ENCODE assay signal across 24 cellular contexts in the genomic region with DNA sequence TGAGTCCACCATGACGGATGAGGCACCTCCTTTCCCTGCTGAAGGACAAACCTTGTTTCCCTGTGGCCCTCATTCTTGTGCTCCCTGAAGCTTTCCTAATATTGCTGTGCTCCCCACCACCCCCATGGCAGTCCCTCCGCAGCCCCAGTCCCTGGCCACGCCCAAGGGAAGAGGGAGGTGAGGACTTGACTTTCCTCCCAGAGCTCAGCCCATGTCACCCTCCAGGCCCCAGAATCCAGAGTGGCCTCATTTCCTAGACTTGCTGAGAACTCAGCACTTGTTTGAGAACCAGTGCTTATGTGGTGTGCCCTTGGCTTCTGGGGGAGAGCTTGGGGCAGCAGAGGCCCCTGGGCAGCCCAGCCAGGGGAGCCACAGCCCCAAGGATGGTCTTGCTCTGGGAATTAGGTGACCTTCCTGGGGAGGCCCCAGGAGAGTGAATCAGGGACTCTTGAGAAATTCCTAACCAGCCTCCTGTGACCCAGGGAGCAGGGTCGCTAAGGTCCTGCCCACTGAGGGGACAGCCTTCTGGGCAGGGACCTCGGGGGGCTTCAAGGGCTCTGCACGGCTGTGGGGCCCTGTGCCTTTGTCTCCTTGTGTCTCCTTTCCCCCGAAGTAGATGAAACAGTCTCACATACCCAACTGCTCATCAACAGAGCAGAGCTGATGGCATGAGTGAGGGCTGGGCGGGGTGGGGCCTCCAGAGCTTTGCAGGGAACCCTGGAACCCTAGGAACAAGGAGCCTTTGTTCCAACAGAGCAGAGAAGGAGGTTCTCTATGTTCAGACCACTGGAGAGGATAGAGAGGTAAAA. TPM values are rescaled to one million over a fixed set of nuclear protein-coding genes. Genes with fewer than 3 reads are reported as not detected.
DNase-seq lines count a peak whose midpoint lies in the region; ATAC-seq, FAIRE-seq and TF ChIP-seq lines count a peak whose summit lies in the region.
"Had no signal": no experiment of that assay in that cellular context is flagged by ENCODE, and none has a peak within 500 bp of the region (broad histone marks: within the 10 kb centered on the region; RNA-seq: fewer than 3 reads in every experiment).

No MANE protein-coding gene starts in this region.

- H2BK15ac ChIP-seq in mesenchymal stem cell (ENCODE audit: low read depth, poor library complexity, severe bottlenecking), result no peak overlapping the region

- 90% methylated on average over 7 of the region's 8 CpGs for WGBS in mesenchymal stem cell

- H2BK5ac ChIP-seq in mesenchymal stem cell (ENCODE audit: low read depth, low read length, poor library complexity, severe bottlenecking), result peak overlapping the region; percentile 47

- peaks cover 39% of the 10 kb centered on the region for H3K4me1 Mint-ChIP-seq in activated naive CD8-positive, alpha-beta T cell (ENCODE audit: low read depth)
- peaks cover 13% of the 10 kb centered on the region for H3K4me1 Mint-ChIP-seq in activated naive CD8-positive, alpha-beta T cell treated with anti-CD3 and anti-CD28 coated beads, Interleukin-2, amount 50 U/mL, for 24 hours
- H3K4me1 Mint-ChIP-seq in astrocyte (ENCODE audit: low read depth, unreplicated experiment), result peaks cover 8% of the 10 kb centered on the region

- H3K4me3 ChIP-seq in astrocyte (ENCODE audit: insufficient read depth, low read depth, low read length), result no peak overlapping the region
- H3K4me3 ChIP-seq in mesenchymal stem cell (ENCODE audit: insufficient read depth in 1 of 2, low read depth in 1 of 2, low read length in 2 of 2), result no peak overlapping the region
- no peak overlapping the region for H3K4me3 ChIP-seq in upper lobe of right lung
- no peak overlapping the region for H3K4me3 ChIP-seq in HAP-1
- H3K4me3 ChIP-seq: right lobe of liver had no signal

- H3K9ac ChIP-seq in astrocyte (ENCODE audit: low read length) (no peak overlapping the region), mesenchymal stem cell (ENCODE audit: low read length) (peak overlapping the region; percentile 8)
- H3K9ac ChIP-seq: parathyroid adenoma had no signal

- no peak overlapping the region for H2BK12ac ChIP-seq in mesenchymal stem cell (ENCODE audit: low read length in 2 of 2)

- peaks cover 2% of the 10 kb centered on the region for H3K79me1 ChIP-seq in mesenchymal stem cell (replicated peaks; ENCODE audit: low read length, poor library complexity, severe bottlenecking)

- TF ChIP-seq CTCF in astrocyte (IDR thresholded peaks at IDR 0.05; ENCODE audit: insufficient read depth, low read depth, low read length) (no peak), upper lobe of right lung (IDR thresholded peaks at IDR 0.05) (no peak)

- no peak overlapping the region for H2BK120ac ChIP-seq in mesenchymal stem cell (ENCODE audit: low read depth, low read length)

- no peaks in the 10 kb centered on the region for H3K79me2 ChIP-seq in astrocyte (ENCODE audit: insufficient read depth, low read length)
- H3K79me2 ChIP-seq: parathyroid adenoma had no signal

- H2AFZ ChIP-seq in astrocyte (ENCODE audit: low read depth, low read length) (peak overlapping the region; percentile 20), mesenchymal stem cell (ENCODE audit: low read depth, low read length) (no peak overlapping the region)
- H2AFZ ChIP-seq: parathyroid adenoma had no signal

- no peak overlapping the region for H4K91ac ChIP-seq in mesenchymal stem cell (ENCODE audit: low read length)

- no peaks in the 10 kb centered on the region for H3K27me3 ChIP-seq in astrocyte (ENCODE audit: insufficient read depth, low read length)
- H3K27me3 ChIP-seq in mesenchymal stem cell (ENCODE audit: control insufficient read depth in 1 of 2, insufficient read depth in 1 of 2, low read length in 2 of 2), result no peaks in the 10 kb centered on the region
- H3K27me3 ChIP-seq in upper lobe of right lung, result no peaks in the 10 kb centered on the region
- H3K27me3 ChIP-seq in HAP-1 (ENCODE audit: low read depth), result no peaks in the 10 kb centered on the region
- H3K27me3 ChIP-seq: right lobe of liver had no signal

- H3K14ac ChIP-seq in mesenchymal stem cell (ENCODE audit: low read length in 2 of 2), result no peak overlapping the region

- H3K9me3 ChIP-seq in astrocyte (ENCODE audit: insufficient read depth, low read depth, low read length) (no peaks in the 10 kb centered on the region), mesenchymal stem cell (ENCODE audit: control insufficient read depth, low read length) (no peaks in the 10 kb centered on the region), upper lobe of right lung (no peaks in the 10 kb centered on the region), HAP-1 (no peaks in the 10 kb centered on the region)
- H3K9me3 ChIP-seq: right lobe of liver had no signal

- no peak overlapping the region for H3K23ac ChIP-seq in mesenchymal stem cell (ENCODE audit: low read length in 2 of 2)

- no peak for DNase-seq in activated naive CD8-positive, alpha-beta T cell treated with anti-CD3 and anti-CD28 coated beads, Interleukin-2, amount 50 U/mL, for 24 hours
- DNase-seq in astrocyte (ENCODE audit: low read depth), result no peak
- no peak for DNase-seq in mesenchymal stem cell
- DNase-seq in upper lobe of right lung, result peak; percentile 47
- no peak for DNase-seq in HAP-1 (ENCODE audit: low spot score in 2 of 2)
- DNase-seq: activated B cell treated with CpG ODN at 0.5 μM for 24 hours; activated CD4-positive, alpha-beta T cell treated with anti-CD3 and anti-CD28 coated beads, Interleukin-2, amount 50 U/mL, for 48 hours; activated T-cell treated with anti-CD3 and anti-CD28 coated beads, Interleukin-2, amount 50 U/mL, for 72 hours; cortex of kidney; glutamatergic neuron; H7; Kasumi-1; naive thymus-derived CD8-positive, alpha-beta T cell; NCI-H2029; NCI-H226; NCI-H748 treated with DMSO at 0.1 percent for 48 hours; stimulated activated CD4-positive, alpha-beta T cell treated with anti-CD3 and anti-CD28 coated beads, Interleukin-15, amount 100 ng/mL, for 24 hours; stimulated activated CD8-positive, alpha-beta memory T cell treated with anti-CD3 and anti-CD28 coated beads, Interleukin-4, amount 100 ng/mL, for 48 hours had no signal

- H3K4me1 ChIP-seq in astrocyte (ENCODE audit: insufficient read depth, low read length) (peaks cover 31% of the 10 kb centered on the region), mesenchymal stem cell (ENCODE audit: control insufficient read depth, insufficient read depth, low read depth, low read length) (peaks cover 42% of the 10 kb centered on the region), upper lobe of right lung (peaks cover 5% of the 10 kb centered on the region), HAP-1 (no peaks in the 10 kb centered on the region)

- no peak for FAIRE-seq in astrocyte (lab: Jason Lieb, UNC)

- no peak overlapping the region for H3K4ac ChIP-seq in mesenchymal stem cell (ENCODE audit: low read depth in 1 of 2, low read length in 2 of 2)

- in situ Hi-C loops in HAP-1 (cut with MboI; ENCODE audit: low sequenced_read_pairs), result loop anchor here (10.0 kb wide), 1 partner anchor 173 kb away; no protein-coding TSS in a partner anchor

- no peaks in the 10 kb centered on the region for H4K20me1 ChIP-seq in astrocyte (ENCODE audit: insufficient read depth, low read length)

- H3K36me3 ChIP-seq in astrocyte (ENCODE audit: insufficient read depth, low read length) (no peaks in the 10 kb centered on the region), mesenchymal stem cell (ENCODE audit: control insufficient read depth in 1 of 2, insufficient read depth in 2 of 2, low read depth in 1 of 2, low read length in 2 of 2) (peaks cover 0 to 14% of the 10 kb centered on the region in 2 experiments), upper lobe of right lung (peaks cover 16% of the 10 kb centered on the region), HAP-1 (replicated peaks) (no peaks in the 10 kb centered on the region)

- H3K18ac ChIP-seq in mesenchymal stem cell (ENCODE audit: low read depth in 1 of 2, low read length in 2 of 2), result no peak overlapping the region

- H3K9me3 Mint-ChIP-seq in activated naive CD8-positive, alpha-beta T cell (ENCODE audit: low read depth), result no peaks in the 10 kb centered on the region
- no peaks in the 10 kb centered on the region for H3K9me3 Mint-ChIP-seq in activated naive CD8-positive, alpha-beta T cell treated with anti-CD3 and anti-CD28 coated beads, Interleukin-2, amount 50 U/mL, for 24 hours
- H3K9me3 Mint-ChIP-seq in astrocyte (ENCODE audit: unreplicated experiment), result no peaks in the 10 kb centered on the region
- H3K9me3 Mint-ChIP-seq: activated B cell treated with CpG ODN at 0.5 μM for 24 hours; activated T-cell treated with anti-CD3 and anti-CD28 coated beads, Interleukin-2, amount 50 U/mL, for 72 hours; mesothelial cell of epicardium; naive thymus-derived CD8-positive, alpha-beta T cell had no signal

- no peak overlapping the region for H3K4me2 ChIP-seq in astrocyte (ENCODE audit: low read length)
- H3K4me2 ChIP-seq in mesenchymal stem cell (ENCODE audit: low read length, poor library complexity, severe bottlenecking), result no peak overlapping the region

- H3K27ac ChIP-seq in astrocyte (ENCODE audit: low read depth, low read length) (no peak overlapping the region), mesenchymal stem cell (ENCODE audit: low read length, poor library complexity, severe bottlenecking) (peak overlapping the region; percentile 83), upper lobe of right lung (no peak overlapping the region)
- H3K27ac ChIP-seq: parathyroid adenoma, right lobe of liver had no signal

- intact Hi-C loops in upper lobe of right lung (cut with DNase I), result loop anchor here (5.0 kb wide), 1 partner anchor 41 kb away; no protein-coding TSS in a partner anchor

- H3K36me3 Mint-ChIP-seq in activated naive CD8-positive, alpha-beta T cell, result peaks cover 2% of the 10 kb centered on the region
- peaks cover 41% of the 10 kb centered on the region for H3K36me3 Mint-ChIP-seq in activated naive CD8-positive, alpha-beta T cell treated with anti-CD3 and anti-CD28 coated beads, Interleukin-2, amount 50 U/mL, for 24 hours (ENCODE audit: low read depth)
- peaks cover 3% of the 10 kb centered on the region for H3K36me3 Mint-ChIP-seq in astrocyte (ENCODE audit: low read depth, unreplicated experiment)
- H3K36me3 Mint-ChIP-seq: mesothelial cell of epicardium had no signal

- no peak for ATAC-seq in activated naive CD8-positive, alpha-beta T cell treated with anti-CD3 and anti-CD28 coated beads, Interleukin-2, amount 50 U/mL, for 24 hours
- ATAC-seq in upper lobe of right lung (no peak), GM18519 (IDR thresholded peaks at IDR 0.05; ENCODE audit: low FRiP score, unreplicated experiment) (no peak), GM18873 (IDR thresholded peaks at IDR 0.05; ENCODE audit: low FRiP score, unreplicated experiment) (no peak)
- ATAC-seq: activated T-cell treated with anti-CD3 and anti-CD28 coated beads, Interleukin-2, amount 50 U/mL, for 72 hours; naive thymus-derived CD8-positive, alpha-beta T cell; right lobe of liver had no signal

- H2AK5ac ChIP-seq in mesenchymal stem cell (ENCODE audit: low read length, severe bottlenecking), result peak overlapping the region; percentile 81

- no peaks in the 10 kb centered on the region for H3K27me3 Mint-ChIP-seq in activated naive CD8-positive, alpha-beta T cell
- H3K27me3 Mint-ChIP-seq in activated naive CD8-positive, alpha-beta T cell treated with anti-CD3 and anti-CD28 coated beads, Interleukin-2, amount 50 U/mL, for 24 hours, result no peaks in the 10 kb centered on the region
- peaks cover 20% of the 10 kb centered on the region for H3K27me3 Mint-ChIP-seq in astrocyte (ENCODE audit: low read depth, unreplicated experiment)
- H3K27me3 Mint-ChIP-seq: activated B cell treated with CpG ODN at 0.5 μM for 24 hours; naive thymus-derived CD8-positive, alpha-beta T cell had no signal

- H3K27ac Mint-ChIP-seq in activated naive CD8-positive, alpha-beta T cell, result peak overlapping the region; percentile 50
- H3K27ac Mint-ChIP-seq in activated naive CD8-positive, alpha-beta T cell treated with anti-CD3 and anti-CD28 coated beads, Interleukin-2, amount 50 U/mL, for 24 hours, result no peak overlapping the region
- H3K27ac Mint-ChIP-seq in astrocyte (ENCODE audit: unreplicated experiment), result no peak overlapping the region
- H3K27ac Mint-ChIP-seq: activated T-cell treated with anti-CD3 and anti-CD28 coated beads, Interleukin-2, amount 50 U/mL, for 72 hours; mesothelial cell of epicardium had no signal

- H3K4me3 Mint-ChIP-seq in activated naive CD8-positive, alpha-beta T cell, result no peak overlapping the region
- no peak overlapping the region for H3K4me3 Mint-ChIP-seq in activated naive CD8-positive, alpha-beta T cell treated with anti-CD3 and anti-CD28 coated beads, Interleukin-2, amount 50 U/mL, for 24 hours
- no peak overlapping the region for H3K4me3 Mint-ChIP-seq in astrocyte (ENCODE audit: unreplicated experiment)
- H3K4me3 Mint-ChIP-seq: activated B cell treated with CpG ODN at 0.5 μM for 24 hours; activated T-cell treated with anti-CD3 and anti-CD28 coated beads, Interleukin-2, amount 50 U/mL, for 72 hours; mesothelial cell of epicardium; naive thymus-derived CD8-positive, alpha-beta T cell had no signal

- no peak overlapping the region for H4K8ac ChIP-seq in mesenchymal stem cell (ENCODE audit: low read length)

RNA-seq across cellular contexts. Expression of gene PSD4, which starts 27.9 kb away (rescaled TPM):
- 2.6 and 4.0 TPM in 2 replicates for total RNA-seq in astrocyte
- polyA plus RNA-seq in mesenchymal stem cell (2013, experiment 1 of 2), result 0.37 TPM
- polyA plus RNA-seq in mesenchymal stem cell (2013, experiment 2 of 2), result 0.45 TPM
- 37.8 TPM for total RNA-seq in upper lobe of right lung
